ENCODE assay signal across 9 cellular contexts in genomic region chr4:118889313-118889694, GRCh38. TPM values are rescaled to one million over a fixed set of nuclear protein-coding genes. Genes with fewer than 3 reads are reported as not detected.
A peak's percentile ranks its signal among the peaks of the same experiment; 100 is the strongest.
DNase-seq lines count a peak whose midpoint lies in the region; FAIRE-seq and TF ChIP-seq lines count a peak whose summit lies in the region.
"Had no signal": no experiment of that assay in that cellular context is flagged by ENCODE, and none has a peak within 500 bp of the region (broad histone marks: within the 10 kb centered on the region; RNA-seq: fewer than 3 reads in every experiment).

No MANE protein-coding gene starts in this region.

- FAIRE-seq in kidney (lab: Jason Lieb, UNC), result no peak

- H3K4me1 ChIP-seq in adipocyte (ENCODE audit: control insufficient read depth, insufficient read depth, low read length) (peaks cover 9% of the 10 kb centered on the region), kidney (ENCODE audit: control insufficient read depth in 1 of 2, insufficient read depth in 1 of 2, low read depth in 1 of 2, low read length in 2 of 2) (peaks cover 0 to 3% of the 10 kb centered on the region in 2 donors), testis (peaks cover 11% of the 10 kb centered on the region)

- no peak overlapping the region for H3K27ac ChIP-seq in kidney (ENCODE audit: low read depth in 2 of 2, low read length in 2 of 2)
- H3K27ac ChIP-seq in testis, result peak overlapping the region; percentile 71 to 84
- H3K27ac ChIP-seq: body of pancreas had no signal

- intact Hi-C loops in kidney (cut with DNase I), result loop anchor here (10.0 kb wide), 1 partner anchor 115 kb away; no protein-coding TSS in a partner anchor
- intact Hi-C loops in testis (cut with DNase I; ENCODE audit: low total_unique reads), result loop anchor here (5.0 kb wide), 1 partner anchor 78 kb away; no protein-coding TSS in a partner anchor

- no peak for TF ChIP-seq POLR2A in testis (IDR thresholded peaks at IDR 0.05)

- no peaks in the 10 kb centered on the region for H3K27me3 ChIP-seq in adipocyte (replicated peaks; ENCODE audit: control insufficient read depth, insufficient read depth, low read length)
- H3K27me3 ChIP-seq in testis, result no peaks in the 10 kb centered on the region
- H3K27me3 ChIP-seq: body of pancreas had no signal

- 4 to 6% methylated on average over 4 of the region's 4 CpGs for WGBS in testis, 2 donors

- H3K36me3 ChIP-seq in adipocyte (ENCODE audit: control insufficient read depth, insufficient read depth, low read length, severe bottlenecking) (no peaks in the 10 kb centered on the region), kidney (ENCODE audit: control insufficient read depth in 1 of 2, insufficient read depth in 2 of 2, low read length in 2 of 2) (no peaks in the 10 kb centered on the region), testis (ENCODE audit: low read depth, missing control alignments) (no peaks in the 10 kb centered on the region)

- peak overlapping the region; percentile 82 for H3K4me3 ChIP-seq in adipocyte (ENCODE audit: low read length)
- peak overlapping the region; percentile 58 to 72 for H3K4me3 ChIP-seq in kidney (ENCODE audit: low read length in 2 of 2)
- H3K4me3 ChIP-seq in testis, result peak overlapping the region; percentile 67 to 74
- H3K4me3 ChIP-seq: body of pancreas had no signal

- DNase-seq in SIG-M5 treated with dmso at 0.1 percent for 504 hours (lab: John Stamatoyannopoulos, UW; ENCODE audit: unreplicated experiment) (peak; percentile 38), SIG-M5 (lab: John Stamatoyannopoulos, UW) (no peak), adipocyte (ENCODE audit: low read depth) (peak; percentile 41), kidney (no peak), testis (peak; percentile 24), H4 (ENCODE audit: low spot score) (no peak), occipital lobe (lab: John Stamatoyannopoulos, UW) (no peak)
- no peak for DNase-seq in activated effector memory CD4-positive, alpha-beta T cell treated with Interleukin-2 at 50 U/mL for 16 hours

- H3K9me3 ChIP-seq in adipocyte (ENCODE audit: control insufficient read depth, low read length) (no peaks in the 10 kb centered on the region), kidney (ENCODE audit: control insufficient read depth in 1 of 2, low read length in 2 of 2) (no peaks in the 10 kb centered on the region), testis (no peaks in the 10 kb centered on the region)
- H3K9me3 ChIP-seq: body of pancreas had no signal

- H3K9ac ChIP-seq in adipocyte (ENCODE audit: low read length), result peak overlapping the region; percentile 68
- H3K9ac ChIP-seq in kidney (ENCODE audit: low read length in 2 of 2), result peak overlapping the region in 1 of 2 donors; percentile 39

- TF ChIP-seq CTCF in kidney (IDR thresholded peaks at IDR 0.05; ENCODE audit: borderline replicate concordance, extremely low read depth, insufficient read depth) (no peak), testis (IDR thresholded peaks at IDR 0.05) (no peak)

RNA-seq across cellular contexts. Expression of gene SYNPO2, which starts 0.7 kb away (rescaled TPM):
- total RNA-seq in kidney, result 56.5 TPM
- polyA plus RNA-seq in kidney (ENCODE audit: insufficient read depth, low read depth, low replicate concordance), result 7.5 TPM
- 10 to 100 TPM; 44.3 to 53.4 TPM for total RNA-seq in testis
- 29.1 TPM for polyA plus RNA-seq in testis (ENCODE audit: insufficient read depth, low read depth, low replicate concordance)
- total RNA-seq in H4 (2014; rRNA removed; shearing (Covaris generic)), result 0.45 and 0.95 TPM in 2 replicates
- total RNA-seq in occipital lobe, result 2.3 TPM

RNA-seq across cellular contexts. Expression of gene SEC24D, which starts 53.4 kb away (rescaled TPM):
- total RNA-seq in kidney (45.4 TPM), testis (10 to 100 TPM; 53.4 to 74.1 TPM), occipital lobe (10.1 TPM)
- polyA plus RNA-seq in kidney (ENCODE audit: insufficient read depth, low read depth, low replicate concordance) (5.9 TPM), testis (ENCODE audit: insufficient read depth, low read depth, low replicate concordance) (62.2 TPM)
- total RNA-seq in H4 (2014; rRNA removed; shearing (Covaris generic)), result 41.0 and 62.8 TPM in 2 replicates

Comparison
In these comparisons a context has a peak if more than half of its experiments do, and no peak if none do; other contexts are left out.
1. DNase-seq: peak in SIG-M5 treated with dmso at 0.1 percent for 504 hours (single experiment), adipocyte (single experiment) and testis (single experiment); none in SIG-M5 (single experiment), kidney (single experiment), H4 (single experiment), activated effector memory CD4-positive, alpha-beta T cell treated with Interleukin-2 at 50 U/mL for 16 hours (single experiment) and occipital lobe (single experiment).
2. H3K27ac ChIP-seq: peak in testis (2 of 2); none in kidney (0 of 2).
3. RNA of gene SYNPO2, which starts 0.7 kb away (total RNA-seq): 56.5 TPM in kidney (single experiment) and 44.3 to 53.4 TPM in testis; 2.3 TPM in occipital lobe (single experiment) and 0.45 to 0.95 TPM in H4; every median in the first group is over 10 times any median in the second.
4. Peak in every context shown above with its lines, with median percentiles within 50 percentile points of each other: H3K4me3 ChIP-seq.